In the genomic region with DNA sequence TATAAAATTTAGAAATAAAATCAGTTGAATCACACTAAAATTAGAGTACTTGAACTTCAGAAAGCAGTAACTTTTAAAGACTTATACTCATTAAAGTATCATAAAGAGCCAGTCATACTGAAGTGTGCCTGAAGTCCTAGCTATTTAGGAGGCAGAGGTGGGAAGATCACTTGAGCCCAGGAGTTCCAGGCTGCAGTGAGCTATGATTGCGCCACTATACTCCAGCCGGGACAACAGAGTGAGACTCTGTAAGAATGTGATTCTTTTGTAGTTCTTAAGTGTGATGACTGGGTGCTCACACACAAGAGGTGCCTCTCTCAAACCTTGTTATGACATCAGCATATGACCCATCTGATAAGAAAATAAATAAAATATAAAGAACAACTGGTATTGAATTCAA, we compare ENCODE assay signal across 1 cellular context.
TF ChIP-seq lines count a peak whose summit lies in the region.

No MANE protein-coding gene starts in this region.

TF ChIP-seq in endothelial cell of umbilical vein, 7 proteins besides CTCF, POLR2A, EP300 and RAD21 (continued from another document):
- TF ChIP-seq POLR2AphosphoS5 (IDR thresholded peaks at IDR 0.05; ENCODE audit: insufficient read depth, low read depth, low read length) (no peak), GATA2 (IDR thresholded peaks at IDR 0.05; ENCODE audit: insufficient read depth, insufficient read length, low read depth, low read length) (no peak), MYC (IDR thresholded peaks at IDR 0.05; ENCODE audit: low read depth, low read length) (no peak)
